ENCODE assay signal across 1 cellular context in genomic region chr17:81902023-81902652, GRCh38.
A peak's percentile ranks its signal among the peaks of the same experiment; 100 is the strongest.
TF ChIP-seq lines count a peak whose summit lies in the region.

Gene NPB, plus strand, starts transcription at chr17:81902238. Its CDS starts 40 bp downstream, at chr17:81902278.

TF ChIP-seq in HepG2, 621 proteins besides CTCF, POLR2A, EP300 and RAD21 (continued from another document and continues in another):
- TF ChIP-seq, protein P1, sequence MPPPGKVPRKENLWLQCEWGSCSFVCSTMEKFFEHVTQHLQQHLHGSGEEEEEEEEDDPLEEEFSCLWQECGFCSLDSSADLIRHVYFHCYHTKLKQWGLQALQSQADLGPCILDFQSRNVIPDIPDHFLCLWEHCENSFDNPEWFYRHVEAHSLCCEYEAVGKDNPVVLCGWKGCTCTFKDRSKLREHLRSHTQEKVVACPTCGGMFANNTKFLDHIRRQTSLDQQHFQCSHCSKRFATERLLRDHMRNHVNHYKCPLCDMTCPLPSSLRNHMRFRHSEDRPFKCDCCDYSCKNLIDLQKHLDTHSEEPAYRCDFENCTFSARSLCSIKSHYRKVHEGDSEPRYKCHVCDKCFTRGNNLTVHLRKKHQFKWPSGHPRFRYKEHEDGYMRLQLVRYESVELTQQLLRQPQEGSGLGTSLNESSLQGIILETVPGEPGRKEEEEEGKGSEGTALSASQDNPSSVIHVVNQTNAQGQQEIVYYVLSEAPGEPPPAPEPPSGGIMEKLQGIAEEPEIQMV (CRISPR knock-in tag; IDR thresholded peaks at IDR 0.05; ENCODE audit: low read depth), result no peak
- TF ChIP-seq ZNF761 (CRISPR knock-in tag; conservative IDR thresholded peaks at IDR 0.05), result peak; percentile 73; the same call in 1 of the 2 replicates
- TF ChIP-seq GTF3A (CRISPR knock-in tag; conservative IDR thresholded peaks at IDR 0.05), result no peak
- peak; percentile 86 for TF ChIP-seq ZNF777 (CRISPR knock-in tag; IDR thresholded peaks at IDR 0.05)
- peak; percentile 27; the same call in 1 of the 2 replicates for TF ChIP-seq SALL1 (CRISPR knock-in tag; IDR thresholded peaks at IDR 0.05)
- TF ChIP-seq ZNF205 (CRISPR knock-in tag; IDR thresholded peaks at IDR 0.05), result no peak
- TF ChIP-seq, protein P2, sequence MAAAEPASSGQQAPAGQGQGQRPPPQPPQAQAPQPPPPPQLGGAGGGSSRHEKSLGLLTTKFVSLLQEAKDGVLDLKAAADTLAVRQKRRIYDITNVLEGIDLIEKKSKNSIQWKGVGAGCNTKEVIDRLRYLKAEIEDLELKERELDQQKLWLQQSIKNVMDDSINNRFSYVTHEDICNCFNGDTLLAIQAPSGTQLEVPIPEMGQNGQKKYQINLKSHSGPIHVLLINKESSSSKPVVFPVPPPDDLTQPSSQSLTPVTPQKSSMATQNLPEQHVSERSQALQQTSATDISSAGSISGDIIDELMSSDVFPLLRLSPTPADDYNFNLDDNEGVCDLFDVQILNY (CRISPR knock-in tag; conservative IDR thresholded peaks at IDR 0.05), result no peak
- TF ChIP-seq KDM4B (CRISPR knock-in tag; IDR thresholded peaks at IDR 0.05), result no peak
- 0 out of 2 replicates have a peak, but pooled peaks have one; percentile 21 for TF ChIP-seq E2F2 (CRISPR knock-in tag; IDR thresholded peaks at IDR 0.05; ENCODE audit: borderline replicate concordance)
- TF ChIP-seq ZNF709 (CRISPR knock-in tag; IDR thresholded peaks at IDR 0.05), result peak; percentile 42; the same call in 1 of the 2 replicates
- no peak for TF ChIP-seq CENPT (CRISPR knock-in tag; IDR thresholded peaks at IDR 0.05; ENCODE audit: low read depth)
- TF ChIP-seq, protein P3, sequence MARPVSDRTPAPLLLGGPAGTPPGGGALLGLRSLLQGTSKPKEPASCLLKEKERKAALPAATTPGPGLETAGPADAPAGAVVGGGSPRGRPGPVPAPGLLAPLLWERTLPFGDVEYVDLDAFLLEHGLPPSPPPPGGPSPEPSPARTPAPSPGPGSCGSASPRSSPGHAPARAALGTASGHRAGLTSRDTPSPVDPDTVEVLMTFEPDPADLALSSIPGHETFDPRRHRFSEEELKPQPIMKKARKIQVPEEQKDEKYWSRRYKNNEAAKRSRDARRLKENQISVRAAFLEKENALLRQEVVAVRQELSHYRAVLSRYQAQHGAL (CRISPR knock-in tag; IDR thresholded peaks at IDR 0.05; ENCODE audit: not compliant biosample characterization), result no peak
- no peak for TF ChIP-seq MNT (IDR thresholded peaks at IDR 0.05)
- TF ChIP-seq SP5 (CRISPR knock-in tag; IDR thresholded peaks at IDR 0.05; ENCODE audit: borderline replicate concordance, low read depth), result no peak
- no peak for TF ChIP-seq ZFP36L2 (CRISPR knock-in tag; IDR thresholded peaks at IDR 0.05)
- TF ChIP-seq MIER3 (CRISPR knock-in tag; IDR thresholded peaks at IDR 0.05; ENCODE audit: borderline replicate concordance), result no peak
- TF ChIP-seq, protein P4, sequence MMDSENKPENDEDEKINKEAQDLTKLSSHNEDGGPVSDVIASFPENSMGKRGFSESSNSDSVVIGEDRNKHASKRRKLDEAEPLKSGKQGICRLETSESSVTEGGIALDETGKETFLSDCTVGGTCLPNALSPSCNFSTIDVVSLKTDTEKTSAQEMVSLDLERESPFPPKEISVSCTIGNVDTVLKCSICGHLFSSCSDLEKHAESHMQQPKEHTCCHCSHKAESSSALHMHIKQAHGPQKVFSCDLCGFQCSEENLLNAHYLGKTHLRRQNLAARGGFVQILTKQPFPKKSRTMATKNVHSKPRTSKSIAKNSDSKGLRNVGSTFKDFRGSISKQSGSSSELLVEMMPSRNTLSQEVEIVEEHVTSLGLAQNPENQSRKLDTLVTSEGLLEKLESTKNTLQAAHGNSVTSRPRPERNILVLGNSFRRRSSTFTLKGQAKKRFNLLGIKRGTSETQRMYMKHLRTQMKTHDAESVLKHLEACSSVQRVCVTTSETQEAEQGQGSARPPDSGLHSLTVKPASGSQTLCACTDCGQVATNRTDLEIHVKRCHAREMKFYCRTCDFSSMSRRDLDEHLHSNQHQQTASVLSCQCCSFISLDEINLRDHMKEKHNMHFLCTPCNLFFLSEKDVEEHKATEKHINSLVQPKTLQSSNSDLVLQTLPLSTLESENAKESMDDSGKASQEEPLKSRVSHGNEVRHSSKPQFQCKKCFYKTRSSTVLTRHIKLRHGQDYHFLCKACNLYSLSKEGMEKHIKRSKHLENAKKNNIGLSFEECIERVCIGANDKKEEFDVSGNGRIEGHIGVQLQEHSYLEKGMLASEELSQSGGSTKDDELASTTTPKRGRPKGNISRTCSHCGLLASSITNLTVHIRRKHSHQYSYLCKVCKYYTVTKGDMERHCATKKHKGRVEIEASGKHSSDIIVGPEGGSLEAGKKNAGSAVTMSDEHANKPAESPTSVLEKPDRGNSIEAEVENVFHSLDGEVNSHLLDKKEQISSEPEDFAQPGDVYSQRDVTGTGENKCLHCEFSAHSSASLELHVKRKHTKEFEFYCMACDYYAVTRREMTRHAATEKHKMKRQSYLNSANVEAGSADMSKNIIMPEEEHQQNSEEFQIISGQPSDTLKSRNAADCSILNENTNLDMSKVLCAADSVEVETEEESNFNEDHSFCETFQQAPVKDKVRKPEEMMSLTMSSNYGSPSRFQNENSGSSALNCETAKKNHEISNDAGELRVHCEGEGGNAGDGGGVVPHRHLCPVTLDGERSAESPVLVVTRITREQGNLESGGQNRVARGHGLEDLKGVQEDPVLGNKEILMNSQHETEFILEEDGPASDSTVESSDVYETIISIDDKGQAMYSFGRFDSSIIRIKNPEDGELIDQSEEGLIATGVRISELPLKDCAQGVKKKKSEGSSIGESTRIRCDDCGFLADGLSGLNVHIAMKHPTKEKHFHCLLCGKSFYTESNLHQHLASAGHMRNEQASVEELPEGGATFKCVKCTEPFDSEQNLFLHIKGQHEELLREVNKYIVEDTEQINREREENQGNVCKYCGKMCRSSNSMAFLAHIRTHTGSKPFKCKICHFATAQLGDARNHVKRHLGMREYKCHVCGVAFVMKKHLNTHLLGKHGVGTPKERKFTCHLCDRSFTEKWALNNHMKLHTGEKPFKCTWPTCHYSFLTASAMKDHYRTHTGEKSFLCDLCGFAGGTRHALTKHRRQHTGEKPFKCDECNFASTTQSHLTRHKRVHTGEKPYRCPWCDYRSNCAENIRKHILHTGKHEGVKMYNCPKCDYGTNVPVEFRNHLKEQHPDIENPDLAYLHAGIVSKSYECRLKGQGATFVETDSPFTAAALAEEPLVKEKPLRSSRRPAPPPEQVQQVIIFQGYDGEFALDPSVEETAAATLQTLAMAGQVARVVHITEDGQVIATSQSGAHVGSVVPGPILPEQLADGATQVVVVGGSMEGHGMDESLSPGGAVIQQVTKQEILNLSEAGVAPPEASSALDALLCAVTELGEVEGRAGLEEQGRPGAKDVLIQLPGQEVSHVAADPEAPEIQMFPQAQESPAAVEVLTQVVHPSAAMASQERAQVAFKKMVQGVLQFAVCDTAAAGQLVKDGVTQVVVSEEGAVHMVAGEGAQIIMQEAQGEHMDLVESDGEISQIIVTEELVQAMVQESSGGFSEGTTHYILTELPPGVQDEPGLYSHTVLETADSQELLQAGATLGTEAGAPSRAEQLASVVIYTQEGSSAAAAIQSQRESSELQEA (CRISPR knock-in tag; IDR thresholded peaks at IDR 0.05; ENCODE audit: not compliant biosample characterization), result no peak
- TF ChIP-seq HHEX (CRISPR knock-in tag; IDR thresholded peaks at IDR 0.05), result no peak
- 0 out of 2 replicates have a peak, but pooled peaks have one; percentile 17 for TF ChIP-seq ZNF609 (CRISPR knock-in tag; IDR thresholded peaks at IDR 0.05; ENCODE audit: borderline replicate concordance)
- TF ChIP-seq ZNF142 (CRISPR knock-in tag; IDR thresholded peaks at IDR 0.05), result 0 out of 2 replicates have a peak, but pooled peaks have one; percentile 19
- TF ChIP-seq JDP2 (CRISPR knock-in tag; IDR thresholded peaks at IDR 0.05; ENCODE audit: borderline replicate concordance), result no peak
- 0 out of 2 replicates have a peak, but pooled peaks have one; percentile 3 for TF ChIP-seq SP4 (CRISPR knock-in tag; IDR thresholded peaks at IDR 0.05)
- TF ChIP-seq E2F1 (CRISPR knock-in tag; IDR thresholded peaks at IDR 0.05), result peak; percentile 3; the same call in 1 of the 2 replicates
